Comparison of ENCODE assay signal across 9 cellular contexts in genomic region chr14:89466460-89466859, GRCh38. TPM values are rescaled to one million over a fixed set of nuclear protein-coding genes. Genes with fewer than 3 reads are reported as not detected.
DNase-seq lines count a peak whose midpoint lies in the region; ATAC-seq and TF ChIP-seq lines count a peak whose summit lies in the region.
"Had no signal": no experiment of that assay in that cellular context is flagged by ENCODE, and none has a peak within 500 bp of the region (broad histone marks: within the 10 kb centered on the region; RNA-seq: fewer than 3 reads in every experiment).

No MANE protein-coding gene starts in this region.

- no peaks in the 10 kb centered on the region for H4K20me1 ChIP-seq in Karpas-422 (ENCODE audit: insufficient read depth, low read depth, low read length)

- peak overlapping the region; percentile 87 for H3K4me3 Mint-ChIP-seq in natural killer cell
- H3K4me3 Mint-ChIP-seq in osteocyte (ENCODE audit: unreplicated experiment) = no peak overlapping the region

- CTCF ChIA-PET in GM10248 (lab: Yijun Ruan, JAX) = interaction anchor here (1.0 to 1.7 kb wide), 4 partner anchors 13 to 456 kb away, joined by 3 to 4 read pairs (median 4); no protein-coding TSS in a partner anchor

- H3K9ac ChIP-seq in Karpas-422 (ENCODE audit: low read length) = no peak overlapping the region

- no peaks in the 10 kb centered on the region for H3K79me2 ChIP-seq in Karpas-422 (ENCODE audit: low read length)

- peaks cover 67 to 81% of the 10 kb centered on the region in 2 donors for H3K4me1 Mint-ChIP-seq in natural killer cell
- peaks cover 19% of the 10 kb centered on the region for H3K4me1 Mint-ChIP-seq in osteocyte (ENCODE audit: unreplicated experiment)

- H3K9me3 Mint-ChIP-seq in natural killer cell (no peaks in the 10 kb centered on the region), osteocyte (ENCODE audit: unreplicated experiment) (no peaks in the 10 kb centered on the region)

- H3K27me3 Mint-ChIP-seq in natural killer cell (ENCODE audit: low read depth in 2 of 2) (no peaks in the 10 kb centered on the region), osteocyte (ENCODE audit: unreplicated experiment) (no peaks in the 10 kb centered on the region)

- no peaks in the 10 kb centered on the region for H3K27me3 ChIP-seq in Karpas-422 (ENCODE audit: low read length)

- TF ChIP-seq CTCF in GM10248 (IDR thresholded peaks at IDR 0.05; ENCODE audit: control extremely low read depth, extremely low read depth, low read depth, missing control alignments) (no peak), natural killer cell (IDR thresholded peaks at IDR 0.05) (no peak), osteocyte (IDR thresholded peaks at IDR 0.05) (no peak)

- no peak overlapping the region for H3K4me2 ChIP-seq in Karpas-422 (ENCODE audit: low read depth, low read length, poor library complexity, severe bottlenecking)

- ATAC-seq in HG03066 (IDR thresholded peaks at IDR 0.05; ENCODE audit: low read depth, unreplicated experiment) = peak; percentile 50
- ATAC-seq in natural killer cell = peak; percentile 96 to 100 (median 99)

- peaks cover 5% of the 10 kb centered on the region for H3K4me1 ChIP-seq in Karpas-422 (ENCODE audit: low read length)

- H3K36me3 Mint-ChIP-seq in natural killer cell = no peaks in the 10 kb centered on the region
- H3K36me3 Mint-ChIP-seq in osteocyte (ENCODE audit: unreplicated experiment) = peaks cover 9% of the 10 kb centered on the region

- H3K4me3 ChIP-seq in Karpas-422 (ENCODE audit: low read length) = no peak overlapping the region

- DNase-seq in GM10248 (ENCODE audit: extremely low spot score) (peak; percentile 30), natural killer cell (peak; percentile 68), H4 (ENCODE audit: low spot score) (no peak), Karpas-422 (no peak), amniotic stem cell (lab: John Stamatoyannopoulos, UW) (no peak), osteocyte (ENCODE audit: extremely low spot score, unreplicated experiment) (no peak)
- DNase-seq in activated CD8-positive, alpha-beta memory T cell treated with anti-CD3 and anti-CD28 coated beads for 24 hours = peak; percentile 78
- DNase-seq: cerebellar nuclear complex had no signal

- POLR2A ChIA-PET in GM10248 (lab: Yijun Ruan, JAX) = no interaction called here

- H3K27ac ChIP-seq in Karpas-422 (ENCODE audit: low read length) = no peak overlapping the region

- intact Hi-C loops in natural killer cell (cut with micrococcal nuclease) = loop anchor here (2.0 to 5.0 kb wide), 7 partner anchors 36 to 306 kb away; no protein-coding TSS in a partner anchor

- no peaks in the 10 kb centered on the region for H3K9me3 ChIP-seq in Karpas-422 (ENCODE audit: low read length)

- H3K27ac Mint-ChIP-seq in natural killer cell = peak overlapping the region; percentile 85 to 95
- H3K27ac Mint-ChIP-seq in osteocyte (ENCODE audit: unreplicated experiment) = no peak overlapping the region

- H2AFZ ChIP-seq in Karpas-422 (ENCODE audit: low read length) = no peak overlapping the region

- no peaks in the 10 kb centered on the region for H3K36me3 ChIP-seq in Karpas-422 (ENCODE audit: insufficient read depth, low read length)

- H3K9me2 ChIP-seq in Karpas-422 (replicated peaks; ENCODE audit: insufficient read depth, low read length) = no peaks in the 10 kb centered on the region

RNA-seq across cellular contexts. Expression of gene FOXN3, which starts 49.4 kb away (rescaled TPM):
- total RNA-seq in natural killer cell (100 to 1,000 TPM; 209 to 216 (median 209) TPM), osteocyte (120 and 130 TPM in 2 replicates)
- total RNA-seq in H4 (2014; rRNA removed; shearing (Covaris generic)) = 5.2 and 12.2 TPM in 2 replicates
- total RNA-seq in Karpas-422 (2014; rRNA removed; shearing (Covaris generic); ENCODE audit: low replicate concordance) = 8.9 and 13.8 TPM in 2 replicates

Comparison
In these comparisons a context has a peak if more than half of its experiments do, and no peak if none do; other contexts are left out.
1. DNase-seq: peak in GM10248 (single experiment), activated CD8-positive, alpha-beta memory T cell treated with anti-CD3 and anti-CD28 coated beads for 24 hours (single experiment) and natural killer cell (single experiment); none in H4 (single experiment), Karpas-422 (single experiment), amniotic stem cell (single experiment) and osteocyte (single experiment).